Comparison of ENCODE assay signal across 12 cellular contexts in the genomic region with DNA sequence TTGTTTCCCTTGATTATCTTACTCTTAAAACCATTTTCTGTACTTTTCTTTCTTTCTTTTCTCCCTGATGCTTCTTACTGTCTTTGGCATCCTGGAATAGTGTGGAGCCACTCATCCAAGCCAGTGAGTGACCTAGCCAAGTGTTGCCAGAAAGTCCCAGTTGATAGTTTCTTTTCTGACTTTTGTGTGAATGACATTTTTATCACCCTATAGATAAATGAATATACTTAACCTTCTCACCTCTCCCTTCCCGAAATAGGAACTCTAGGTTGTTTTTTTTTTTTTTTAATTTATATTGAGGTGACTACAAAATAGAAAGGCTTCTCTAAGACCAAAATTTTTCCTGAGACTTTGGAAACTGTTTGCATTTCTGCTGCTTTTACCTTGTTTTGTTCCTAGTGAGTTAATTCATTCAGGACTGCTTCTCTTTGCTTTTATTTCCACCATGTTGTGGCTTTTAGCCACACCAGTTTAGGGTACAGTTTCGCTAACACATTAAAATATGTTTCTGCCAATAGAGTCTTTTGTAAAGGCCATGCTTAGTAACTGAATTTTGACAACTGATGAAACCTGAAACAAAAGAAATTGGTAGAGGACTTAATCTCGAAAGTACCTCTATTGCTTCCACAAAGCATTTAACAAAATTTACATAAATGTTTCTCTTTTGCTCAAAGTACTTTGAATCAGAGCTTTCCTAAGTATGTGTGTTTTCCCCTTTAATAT.
A peak's percentile ranks its signal among the peaks of the same experiment; 100 is the strongest.
DNase-seq lines count a peak whose midpoint lies in the region; ATAC-seq, FAIRE-seq and TF ChIP-seq lines count a peak whose summit lies in the region.
"Had no signal": no experiment of that assay in that cellular context is flagged by ENCODE, and none has a peak within 500 bp of the region (broad histone marks: within the 10 kb centered on the region; RNA-seq: fewer than 3 reads in every experiment).

No MANE protein-coding gene starts in this region.

- POLR2A ChIA-PET in PC-9 (lab: Charles Lee; ENCODE audit: unreplicated experiment), result no interaction called here

- peak; percentile 59 for ATAC-seq in GM19455 (IDR thresholded peaks at IDR 0.05; ENCODE audit: unreplicated experiment)
- peak; percentile 44 for ATAC-seq in HG03378 (IDR thresholded peaks at IDR 0.05; ENCODE audit: unreplicated experiment)
- ATAC-seq in lower lobe of right lung, result no peak

- peaks cover 50% of the 10 kb centered on the region for H3K36me3 ChIP-seq in lower lobe of right lung
- no peaks in the 10 kb centered on the region for H3K36me3 ChIP-seq in PC-9 (ENCODE audit: low read depth)

- no TSS peak for BruUV-seq in PC-9 (replicated peaks; lab: Mats Ljungman, UMichigan)

- no peak overlapping the region for H3K4me3 ChIP-seq in lower lobe of right lung
- no peak overlapping the region for H3K4me3 ChIP-seq in PC-9

- FAIRE-seq in GM18507 (lab: Jason Lieb, UNC), result peak; percentile 78
- FAIRE-seq: small intestine had no signal

- TF ChIP-seq CTCF in lower lobe of right lung (IDR thresholded peaks at IDR 0.05), result no peak
- TF ChIP-seq CTCF in PC-9 (conservative IDR thresholded peaks at IDR 0.05), result no peak

- intact Hi-C loops in posterior vena cava (cut with DNase I) (no loop called here), lower lobe of right lung (cut with DNase I) (no loop called here), PC-9 (cut with micrococcal nuclease; ENCODE audit: unreplicated experiment) (no loop called here)

- no peak overlapping the region for H3K4me2 ChIP-seq in PC-9

- H3K4me1 ChIP-seq in lower lobe of right lung (no peaks in the 10 kb centered on the region), PC-9 (replicated peaks; ENCODE audit: insufficient read depth) (peaks cover 11% of the 10 kb centered on the region; the same call in 1 of the 2 replicates)

- CTCF ChIA-PET in PC-9 (lab: Charles Lee), result no interaction called here

- no peaks in the 10 kb centered on the region for H3F3A ChIP-seq in PC-9 (ENCODE audit: insufficient read depth, low read depth)

- no peak overlapping the region for H2AFZ ChIP-seq in PC-9

- H3K27ac ChIP-seq in lower lobe of right lung (no peak overlapping the region), PC-9 (no peak overlapping the region)

- no peaks in the 10 kb centered on the region for H3K79me2 ChIP-seq in PC-9 (ENCODE audit: low read depth)

- DNase-seq in GM18507 (ENCODE audit: extremely low spot score, insufficient read length, low read depth) (no peak), kidney tubule cell (ENCODE audit: low spot score) (peak; percentile 13), posterior vena cava (ENCODE audit: low spot score) (no peak), lower lobe of right lung (no peak), PC-9 (no peak)
- DNase-seq: activated CD4-positive, alpha-beta T cell treated with anti-CD3 and anti-CD28 coated beads, Interleukin-2, amount 10 ng/mL, durations not matched to agents 7 days and 5 days; activated gamma-delta T cell; effector CD8-positive, alpha-beta T cell; NCI-H510A; small intestine had no signal

- H3K9me3 ChIP-seq in lower lobe of right lung (no peaks in the 10 kb centered on the region), PC-9 (ENCODE audit: insufficient read depth, low read depth) (no peaks in the 10 kb centered on the region)

- H4K20me1 ChIP-seq in PC-9 (ENCODE audit: insufficient read depth), result no peaks in the 10 kb centered on the region

- no peaks in the 10 kb centered on the region for H3K9me2 ChIP-seq in PC-9 (ENCODE audit: insufficient read depth)

- no peaks in the 10 kb centered on the region for H3K27me3 ChIP-seq in lower lobe of right lung (ENCODE audit: low read depth)
- H3K27me3 ChIP-seq in PC-9 (ENCODE audit: insufficient read depth, low read depth), result no peaks in the 10 kb centered on the region

Comparison
In these comparisons a context has a peak if more than half of its experiments do, and no peak if none do; other contexts are left out.
1. ATAC-seq: peak in GM19455 (single experiment) and HG03378 (single experiment); none in lower lobe of right lung (0 of 2).